In the genomic region with DNA sequence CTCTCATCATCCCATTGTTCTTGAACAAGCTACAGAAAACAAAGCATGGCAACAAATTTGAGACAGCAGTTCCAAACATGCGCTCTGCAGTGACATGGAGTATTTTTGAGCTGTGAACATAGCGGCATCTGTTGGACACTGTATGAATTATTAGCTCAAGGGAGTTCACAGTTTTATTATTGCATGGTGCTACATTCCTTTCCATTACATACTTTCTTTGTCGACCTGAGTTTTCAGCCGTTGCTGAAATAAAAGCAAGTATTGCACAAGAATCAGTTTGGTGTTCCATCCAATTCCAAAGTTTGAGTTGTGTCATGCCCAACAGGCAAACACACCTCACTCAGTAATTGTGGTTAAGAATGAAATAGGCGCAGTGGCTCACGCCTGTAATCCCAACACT, we compare ENCODE assay signal across 8 cellular contexts. TPM values are rescaled to one million over a fixed set of nuclear protein-coding genes. Genes with fewer than 3 reads are reported as not detected.
DNase-seq lines count a peak whose midpoint lies in the region; ATAC-seq and TF ChIP-seq lines count a peak whose summit lies in the region.

No MANE protein-coding gene starts in this region.

- no peak overlapping the region for H3K4me3 ChIP-seq in choroid plexus epithelial cell (ENCODE audit: low read depth, low read length)
- H3K4me3 ChIP-seq in trophoblast cell (ENCODE audit: low read depth, low read length) = no peak overlapping the region
- no peak overlapping the region for H3K4me3 ChIP-seq in endodermal cell (ENCODE audit: low read length)

- H3K27ac Mint-ChIP-seq in endodermal cell = no peak overlapping the region

- H3K79me1 ChIP-seq in trophoblast cell (ENCODE audit: low read length) = no peaks in the 10 kb centered on the region

- H4K12ac ChIP-seq in trophoblast cell (ENCODE audit: low read depth, low read length) = no peak overlapping the region

- no peak overlapping the region for H3K4ac ChIP-seq in trophoblast cell (ENCODE audit: low read depth, low read length)

- H3K9me3 Mint-ChIP-seq in endodermal cell = peaks cover 2% of the 10 kb centered on the region

- no peak overlapping the region for H3K14ac ChIP-seq in trophoblast cell (ENCODE audit: low read length)

- no peak overlapping the region for H4K8ac ChIP-seq in trophoblast cell (ENCODE audit: low read depth, low read length)

- no peaks in the 10 kb centered on the region for H3K4me1 Mint-ChIP-seq in endodermal cell

- H2BK5ac ChIP-seq in trophoblast cell (ENCODE audit: low read depth, low read length, poor library complexity) = no peak overlapping the region

- no peak overlapping the region for H4K91ac ChIP-seq in trophoblast cell (ENCODE audit: low read depth, low read length)

- no CpG with 5 or more reads among the region's 6 CpGs for WGBS in trophoblast cell (ENCODE audit: extremely low coverage, insufficient coverage, insufficient read length)
- WGBS in endodermal cell (ENCODE audit: insufficient coverage in 1 of 2, insufficient read length in 1 of 2), 2 experiments = 94 to 100% methylated on average over 4 to 6 of the region's 6 CpGs

- no peaks in the 10 kb centered on the region for H3K36me3 ChIP-seq in trophoblast cell (ENCODE audit: control insufficient read depth in 1 of 2, insufficient read depth in 2 of 2, low read length in 2 of 2)
- H3K36me3 ChIP-seq in endodermal cell (ENCODE audit: control insufficient read depth, insufficient read depth, low read length) = no peaks in the 10 kb centered on the region

- no peak overlapping the region for H2AFZ ChIP-seq in trophoblast cell (ENCODE audit: insufficient read depth, low read length, poor library complexity)

- no peak overlapping the region for H3K4me3 Mint-ChIP-seq in endodermal cell

- no peaks in the 10 kb centered on the region for H3K4me1 ChIP-seq in trophoblast cell (ENCODE audit: control insufficient read depth in 1 of 2, insufficient read depth in 2 of 2, low read length in 2 of 2)
- no peaks in the 10 kb centered on the region for H3K4me1 ChIP-seq in endodermal cell (ENCODE audit: control insufficient read depth, insufficient read depth, low read length)

- H2AK5ac ChIP-seq in trophoblast cell (ENCODE audit: low read length) = no peak overlapping the region

- H3K27ac ChIP-seq in trophoblast cell (ENCODE audit: low read depth, low read length) (no peak overlapping the region), endodermal cell (ENCODE audit: low read depth, low read length) (no peak overlapping the region)

- no peak overlapping the region for H2BK12ac ChIP-seq in trophoblast cell (ENCODE audit: low read length)

- H3K79me2 ChIP-seq in trophoblast cell (ENCODE audit: control insufficient read depth, insufficient read depth, low read length, poor library complexity) = no peaks in the 10 kb centered on the region

- peaks cover 2% of the 10 kb centered on the region for H3K27me3 Mint-ChIP-seq in endodermal cell (ENCODE audit: insufficient read depth)

- H3K23ac ChIP-seq in trophoblast cell (ENCODE audit: low read length) = no peak overlapping the region

- no peaks in the 10 kb centered on the region for H3K27me3 ChIP-seq in trophoblast cell (ENCODE audit: insufficient read depth, low read length)
- peaks cover 3% of the 10 kb centered on the region for H3K27me3 ChIP-seq in endodermal cell (ENCODE audit: control insufficient read depth, insufficient read depth, low read length, poor library complexity, severe bottlenecking)

- H2BK120ac ChIP-seq in trophoblast cell (ENCODE audit: insufficient read depth, low read length, poor library complexity) = no peak overlapping the region

- no peaks in the 10 kb centered on the region for H3K9me3 ChIP-seq in trophoblast cell (ENCODE audit: insufficient read depth, low read depth, low read length)
- no peaks in the 10 kb centered on the region for H3K9me3 ChIP-seq in endodermal cell (ENCODE audit: control insufficient read depth, low read length)

- H3K18ac ChIP-seq in trophoblast cell (ENCODE audit: low read length) = no peak overlapping the region

- H3K36me3 Mint-ChIP-seq in endodermal cell (ENCODE audit: low read depth) = no peaks in the 10 kb centered on the region

- TF ChIP-seq CTCF in choroid plexus epithelial cell (conservative IDR thresholded peaks at IDR 0.05; ENCODE audit: low read depth, low read length) (peak; percentile 74), endodermal cell (conservative IDR thresholded peaks at IDR 0.05) (no peak)

- peak; percentile 66 for DNase-seq in Ammon's horn (ENCODE audit: low spot score)
- peak; percentile 31 for DNase-seq in NCI-H2227 (lab: John Stamatoyannopoulos, UW; ENCODE audit: unreplicated experiment)
- peak; percentile 90 for DNase-seq in choroid plexus epithelial cell (ENCODE audit: low read depth)
- peak; percentile 61 to 92 for DNase-seq in trophoblast cell
- no peak for DNase-seq in mesenteric fat pad (ENCODE audit: low spot score)
- DNase-seq in endodermal cell = no peak

- ATAC-seq in GM21367 (IDR thresholded peaks at IDR 0.05; ENCODE audit: unreplicated experiment) (peak; percentile 59), GM21786 (IDR thresholded peaks at IDR 0.05; ENCODE audit: unreplicated experiment) (no peak)

- H3K4me2 ChIP-seq in trophoblast cell (ENCODE audit: low read length) = no peak overlapping the region

- H3K9ac ChIP-seq in trophoblast cell (ENCODE audit: low read length) (no peak overlapping the region), endodermal cell (ENCODE audit: extremely low read depth, low read length, poor library complexity, severe bottlenecking) (no peak overlapping the region)

RNA-seq across cellular contexts. Expression of gene METTL21C, which starts 30.1 kb away (rescaled TPM):
- 0.04 and 0.23 TPM in 2 replicates for polyA plus RNA-seq in trophoblast cell (2013)
- total RNA-seq in mesenteric fat pad (not detected), endodermal cell (not detected)
- not detected for polyA plus RNA-seq in endodermal cell (2013, experiment 1 of 2)
- polyA plus RNA-seq in endodermal cell (2013, experiment 2 of 2) = not detected

RNA-seq across cellular contexts. Expression of gene TEX30, which starts 48.7 kb away (rescaled TPM):
- 40.9 and 46.0 TPM in 2 replicates for polyA plus RNA-seq in trophoblast cell (2013)
- 9.2 TPM for total RNA-seq in mesenteric fat pad
- 10 to 100 TPM; 10.0 to 11.5 TPM for total RNA-seq in endodermal cell
- 18.5 TPM for polyA plus RNA-seq in endodermal cell (2013, experiment 1 of 2)
- 19.6 TPM for polyA plus RNA-seq in endodermal cell (2013, experiment 2 of 2)

Comparison
In these comparisons a context has a peak if more than half of its experiments do, and no peak if none do; other contexts are left out.
1. DNase-seq: peak in Ammon's horn (single experiment), NCI-H2227 (single experiment), choroid plexus epithelial cell (single experiment) and trophoblast cell (2 of 2); none in mesenteric fat pad (single experiment) and endodermal cell (single experiment).